18 cellular contexts compared by ENCODE assay signal in genomic region chr20:37102571-37102970, GRCh38.
"Had no signal": no experiment of that assay in that cellular context is flagged by ENCODE, and none has a peak within 500 bp of the region (broad histone marks: within the 10 kb centered on the region; RNA-seq: fewer than 3 reads in every experiment).

No MANE protein-coding gene starts in this region.

- H3K27ac ChIP-seq: esophagus squamous epithelium, gastroesophageal sphincter, ovary, right atrium auricular region, suprapubic skin, tibial nerve had no signal

- H3K36me3 ChIP-seq: esophagus squamous epithelium, ovary, right atrium auricular region, suprapubic skin had no signal

- H3K4me3 ChIP-seq: esophagus squamous epithelium, gastroesophageal sphincter, ovary, right atrium auricular region, suprapubic skin, tibial nerve had no signal

- DNase-seq: dermis blood vessel endothelial cell; esophagus squamous epithelium; foreskin fibroblast; glutamatergic neuron; islet precursor cell; mammary epithelial cell; naive thymus-derived CD4-positive, alpha-beta T cell; ovary; small intestine; stimulated activated CD4-positive, alpha-beta T cell treated with anti-CD3 and anti-CD28 coated beads, Interleukin-2, amount 100 ng/mL, for 48 hours; stimulated activated CD8-positive, alpha-beta memory T cell treated with anti-CD3 and anti-CD28 coated beads, Interleukin-4, amount 100 ng/mL, for 48 hours; stimulated activated naive CD8-positive, alpha-beta T cell treated with anti-CD3 and anti-CD28 coated beads, Interleukin-15, Interleukin-2, amounts not matched to agents 100 U/mL and 50 U/mL, for 24 hours had no signal

- ATAC-seq: gastroesophageal sphincter; left lobe of liver; naive thymus-derived CD4-positive, alpha-beta T cell; stimulated activated effector memory CD8-positive, alpha-beta T cell treated with anti-CD3 and anti-CD28 coated beads, Interleukin-12 subunit alpha, Interleukin-12 subunit beta, amount 100 ng/mL, for 72 hours; stimulated activated naive CD8-positive, alpha-beta T cell treated with anti-CD3 and anti-CD28 coated beads, Interleukin-15, Interleukin-2, amounts not matched to agents 100 U/mL and 50 U/mL, for 24 hours had no signal

- H3K4me1 ChIP-seq: gastroesophageal sphincter, right atrium auricular region, suprapubic skin, tibial nerve had no signal

- H3K9me3 ChIP-seq: esophagus squamous epithelium, gastroesophageal sphincter, ovary, right atrium auricular region, suprapubic skin, tibial nerve had no signal

- H3K27me3 ChIP-seq: esophagus squamous epithelium, gastroesophageal sphincter, ovary, right atrium auricular region, suprapubic skin, tibial nerve had no signal
